8 cellular contexts compared by ENCODE assay signal in genomic region chr16:83807710-83808572, GRCh38. TPM values are rescaled to one million over a fixed set of nuclear protein-coding genes. Genes with fewer than 3 reads are reported as not detected.
DNase-seq lines count a peak whose midpoint lies in the region; ATAC-seq, FAIRE-seq and TF ChIP-seq lines count a peak whose summit lies in the region.

TSS of gene HSBP1 (plus strand) at chr16:83807978. CDS start at chr16:83808077, 99 bp downstream.

- peak within 1 kb of the TSS; percentile 93 for H3K4me3 ChIP-seq in A549
- H3K4me3 ChIP-seq in iPS-11a (ENCODE audit: low read depth, low read length): peak within 1 kb of the TSS; percentile 91
- peak within 1 kb of the TSS; percentile 89 for H3K4me3 ChIP-seq in skeletal muscle cell (ENCODE audit: low read depth, low read length)

- H3K36me3 Mint-ChIP-seq in brain: peaks cover 46% of the 10 kb centered on the region

- peaks cover 21% of the 10 kb centered on the region for H3K27me3 Mint-ChIP-seq in brain

- ATAC-seq in A549: peak; percentile 96 to 98
- ATAC-seq in HG03064 (IDR thresholded peaks at IDR 0.05; ENCODE audit: low read depth, unreplicated experiment): peak; percentile 95

- peak within 1 kb of the TSS; percentile 88 to 99 (median 96) for H3K27ac Mint-ChIP-seq in brain

- POLR2A ChIA-PET in A549 (lab: Yijun Ruan, JAX): interaction anchor here (1.1 kb wide), 1 partner anchor 10 kb away, joined by 3 read pairs; no protein-coding TSS in a partner anchor

- H3K4me1 ChIP-seq in A549: peaks cover 21% of the 10 kb centered on the region; the same call in 2 of the 3 replicates

- no peak for TF ChIP-seq CTCF in A549 (IDR thresholded peaks at IDR 0.05)
- TF ChIP-seq CTCF in brain (conservative IDR thresholded peaks at IDR 0.05): no peak

- no peak for TF ChIP-seq RAD21 in A549 (conservative IDR thresholded peaks at IDR 0.05 in 1 of 2, IDR thresholded peaks at IDR 0.05 in 1 of 2)

- CTCF ChIA-PET in A549 (lab: Yijun Ruan, JAX): no interaction called here

- H3K9me3 ChIP-seq in A549: no peaks in the 10 kb centered on the region

- DNase-seq in A549 (ENCODE audit: low read depth in 1 of 2, low spot score in 1 of 2): peak; percentile 94
- DNase-seq in NCI-H2171 (lab: John Stamatoyannopoulos, UW): peak; percentile 90
- peak; percentile 92 for DNase-seq in UCSD-AML1 (lab: John Stamatoyannopoulos, UW; ENCODE audit: unreplicated experiment)
- peak; percentile 54 for DNase-seq in skeletal muscle cell (ENCODE audit: low read depth)

- no peak for FAIRE-seq in A549 (lab: Jason Lieb, UNC)

- TF ChIP-seq EP300 in A549 (IDR thresholded peaks at IDR 0.05): no peak

- peak within 1 kb of the TSS; percentile 96 to 99 (median 98) for H3K4me3 Mint-ChIP-seq in brain

- H3K9me3 Mint-ChIP-seq in brain: peaks cover 0 to 5% (median 3%) of the 10 kb centered on the region in 5 experiments

- peak within 1 kb of the TSS; percentile 94 to 98 for H3K27ac ChIP-seq in A549

- WGBS in A549 (ENCODE audit: missing lambda C conversion rate): 2% methylated on average over 10 of the region's 76 CpGs

- H3K4me2 ChIP-seq in A549: peak within 1 kb of the TSS; percentile 97

- peaks cover 41% of the 10 kb centered on the region for H3K4me1 Mint-ChIP-seq in brain

- TF ChIP-seq POLR2A in A549 (IDR thresholded peaks at IDR 0.05; ENCODE audit: low read length): peak; percentile 86
- TF ChIP-seq POLR2A in GM18526 (IDR thresholded peaks at IDR 0.05; ENCODE audit: extremely low read depth, insufficient read length): peak; percentile 84

TF ChIP-seq in A549, 52 proteins besides CTCF, POLR2A, EP300 and RAD21 (continues in another document):
- TF ChIP-seq REST (IDR thresholded peaks at IDR 0.05): peak; percentile 96
- peak; percentile 82; the same call in 1 of the 2 replicates for TF ChIP-seq PHF8 (IDR thresholded peaks at IDR 0.05; ENCODE audit: borderline replicate concordance, low read depth)
- no peak for TF ChIP-seq HMGXB4 (CRISPR knock-in tag; IDR thresholded peaks at IDR 0.05; ENCODE audit: borderline replicate concordance)
- TF ChIP-seq USF2 (IDR thresholded peaks at IDR 0.05): no peak
- TF ChIP-seq JUN (IDR thresholded peaks at IDR 0.05): peak; percentile 37 to 64; a peak in 2 of 5 replicates
- no peak for TF ChIP-seq CBX2 (IDR thresholded peaks at IDR 0.05; ENCODE audit: borderline replicate concordance, low read depth)
- TF ChIP-seq EHF (CRISPR knock-in tag; IDR thresholded peaks at IDR 0.05): no peak
- TF ChIP-seq CEBPB (IDR thresholded peaks at IDR 0.05): no peak
- peak; percentile 94 for TF ChIP-seq CHD2 (IDR thresholded peaks at IDR 0.05; ENCODE audit: low read length, partially characterized antibody)
- TF ChIP-seq HES2 (IDR thresholded peaks at IDR 0.05): no peak
- TF ChIP-seq FOXS1 (CRISPR knock-in tag; IDR thresholded peaks at IDR 0.05): no peak
- TF ChIP-seq HEYL (CRISPR knock-in tag; IDR thresholded peaks at IDR 0.05): no peak
- no peak for TF ChIP-seq FOSL2 (IDR thresholded peaks at IDR 0.05)
- TF ChIP-seq FOSL2 (CRISPR knock-in tag; IDR thresholded peaks at IDR 0.05): no peak
- no peak for TF ChIP-seq HOXA7 (CRISPR knock-in tag; IDR thresholded peaks at IDR 0.05)
- no peak for TF ChIP-seq ATOH8 (CRISPR knock-in tag; IDR thresholded peaks at IDR 0.05; ENCODE audit: low read depth)
- TF ChIP-seq RFX5 (IDR thresholded peaks at IDR 0.05): no peak
- no peak for TF ChIP-seq SMC3 (IDR thresholded peaks at IDR 0.05)
- no peak for TF ChIP-seq KDM1A (IDR thresholded peaks at IDR 0.05; ENCODE audit: low read depth)
- no peak for TF ChIP-seq PBX3 (IDR thresholded peaks at IDR 0.05)
- peak; percentile 54; the same call in 2 of the 3 replicates for TF ChIP-seq BCL3 (IDR thresholded peaks at IDR 0.05)
- no peak for TF ChIP-seq CBX8 (IDR thresholded peaks at IDR 0.05)
- no peak for TF ChIP-seq HDAC2 (IDR thresholded peaks at IDR 0.05)
- TF ChIP-seq NFE2L2 (conservative IDR thresholded peaks at IDR 0.05; ENCODE audit: low read length): no peak

RNA-seq across cellular contexts. Expression of gene HSBP1, which starts in this region (rescaled TPM):
- polyA plus RNA-seq in A549 (2011; rRNA removed) (236 and 280 TPM in 2 replicates), A549 (2017; fragmentation: RNase III; extraction: RNeasy Plus Mini Kit Qiagen cat#74134 plus additional on column Dnase treatment) (185 to 206 TPM (median 190 TPM) in 3 replicates), brain (ENCODE audit: insufficient read depth, low read depth, low replicate concordance) (208 TPM)
- 147 and 175 TPM in 2 replicates for polyA plus RNA-seq in A549 (2012; cell fraction: cytosol; rRNA removed)
- polyA plus RNA-seq in A549 (2012; cell fraction: nucleus; rRNA removed): 16.4 and 29.1 TPM in 2 replicates
- 43.5 and 58.5 TPM in 2 replicates for polyA minus RNA-seq in A549 (2011; rRNA and poly(A)+ RNA removed)

Comparison
In these comparisons a context has a peak if more than half of its experiments do, and no peak if none do; other contexts are left out.
1. Peak in every context shown above with its lines: DNase-seq, ATAC-seq, H3K4me3 ChIP-seq and H3K27ac ChIP-seq.